In the genomic region with DNA sequence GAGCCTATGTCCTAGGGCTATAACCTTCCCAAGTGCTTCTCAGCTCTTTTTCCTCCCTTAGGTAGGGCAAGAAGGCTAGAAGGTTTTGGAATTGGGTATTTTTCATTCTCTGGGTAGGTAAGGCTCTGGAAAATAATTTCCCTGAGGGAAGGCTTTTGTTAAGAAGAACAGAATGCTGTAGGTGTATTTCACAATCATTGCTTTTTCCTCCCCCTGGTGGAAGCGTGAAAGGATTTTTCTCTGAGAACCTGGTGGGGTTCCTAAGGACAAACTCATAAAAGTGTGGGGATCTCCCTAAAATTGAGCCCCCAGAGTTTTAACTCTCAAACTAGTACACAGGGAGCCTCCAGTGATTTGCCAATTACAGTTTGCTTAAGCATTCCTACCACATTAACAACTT, we compare ENCODE assay signal across 18 cellular contexts. TPM values are rescaled to one million over a fixed set of nuclear protein-coding genes. Genes with fewer than 3 reads are reported as not detected.
A peak's percentile ranks its signal among the peaks of the same experiment; 100 is the strongest.
DNase-seq lines count a peak whose midpoint lies in the region; ATAC-seq and TF ChIP-seq lines count a peak whose summit lies in the region.
"Had no signal": no experiment of that assay in that cellular context is flagged by ENCODE, and none has a peak within 500 bp of the region (broad histone marks: within the 10 kb centered on the region; RNA-seq: fewer than 3 reads in every experiment).

No MANE protein-coding gene starts in this region.

- TF ChIP-seq POLR2A in ovary (IDR thresholded peaks at IDR 0.05), result no peak

- H3K4me3 ChIP-seq in AG09309 (ENCODE audit: control insufficient read depth, low read depth, low read length), result no peak overlapping the region
- H3K4me3 ChIP-seq in HFF-Myc (replicated peaks; ENCODE audit: low read depth, low read length), result no peak overlapping the region
- no peak overlapping the region for H3K4me3 ChIP-seq in cardiac fibroblast (replicated peaks in 1 of 2; ENCODE audit: low read depth in 2 of 2, low read length in 2 of 2)
- no peak overlapping the region for H3K4me3 ChIP-seq in fibroblast of villous mesenchyme (ENCODE audit: low read depth, low read length)
- H3K4me3 ChIP-seq in ovary, result no peak overlapping the region
- H3K4me3 ChIP-seq in ascending aorta, result no peak overlapping the region
- H3K4me3 ChIP-seq: A549 had no signal

- TF ChIP-seq EP300 in ovary (IDR thresholded peaks at IDR 0.05), result no peak

- H3K4me1 ChIP-seq in ovary (ENCODE audit: insufficient read depth), result no peaks in the 10 kb centered on the region
- H3K4me1 ChIP-seq in ascending aorta, result no peaks in the 10 kb centered on the region
- H3K4me1 ChIP-seq: A549 had no signal

- peak; percentile 21 for TF ChIP-seq CTCF in AG09309 (IDR thresholded peaks at IDR 0.05; ENCODE audit: control insufficient read depth, insufficient read depth, low read depth, low read length, missing control alignments)
- peak; percentile 13 for TF ChIP-seq CTCF in HFF-Myc (IDR thresholded peaks at IDR 0.05; ENCODE audit: low read depth, low read length, missing control alignments)
- TF ChIP-seq CTCF in cardiac fibroblast (IDR thresholded peaks at IDR 0.05; ENCODE audit: low read depth, low read length), result peak; percentile 16
- TF ChIP-seq CTCF in fibroblast of villous mesenchyme (IDR thresholded peaks at IDR 0.05; ENCODE audit: insufficient read depth, low read depth, low read length), result peak; percentile 36
- no peak for TF ChIP-seq CTCF in ovary (IDR thresholded peaks at IDR 0.05)
- TF ChIP-seq CTCF in ascending aorta (IDR thresholded peaks at IDR 0.05), result no peak

- peaks cover 8% of the 10 kb centered on the region for H3K9me3 Mint-ChIP-seq in stimulated activated effector memory CD8-positive, alpha-beta T cell treated with anti-CD3 and anti-CD28 coated beads, Interleukin-12 subunit alpha, Interleukin-12 subunit beta, amount 100 ng/mL, for 72 hours

- H3K36me3 Mint-ChIP-seq in stimulated activated effector memory CD8-positive, alpha-beta T cell treated with anti-CD3 and anti-CD28 coated beads, Interleukin-12 subunit alpha, Interleukin-12 subunit beta, amount 100 ng/mL, for 72 hours, result no peaks in the 10 kb centered on the region

- H3K27me3 ChIP-seq in ovary (no peaks in the 10 kb centered on the region), ascending aorta (no peaks in the 10 kb centered on the region)

- no peak overlapping the region for H3K4me3 Mint-ChIP-seq in stimulated activated effector memory CD8-positive, alpha-beta T cell treated with anti-CD3 and anti-CD28 coated beads, Interleukin-12 subunit alpha, Interleukin-12 subunit beta, amount 100 ng/mL, for 72 hours
- H3K4me3 Mint-ChIP-seq: CD8-positive, alpha-beta T cell had no signal

- no peak for ATAC-seq in GM18517 (IDR thresholded peaks at IDR 0.05; ENCODE audit: unreplicated experiment)
- ATAC-seq in stimulated activated effector memory CD8-positive, alpha-beta T cell treated with anti-CD3 and anti-CD28 coated beads, Interleukin-12 subunit alpha, Interleukin-12 subunit beta, amount 100 ng/mL, for 72 hours, result no peak
- ATAC-seq: A549; CD8-positive, alpha-beta T cell; Panc1; Right ventricle myocardium inferior had no signal

- H3K9me3 ChIP-seq in ovary (no peaks in the 10 kb centered on the region), ascending aorta (peaks cover 0 to 11% of the 10 kb centered on the region in 2 donors)
- H3K9me3 ChIP-seq: SK-N-SH had no signal

- no peak overlapping the region for H3K27ac Mint-ChIP-seq in stimulated activated effector memory CD8-positive, alpha-beta T cell treated with anti-CD3 and anti-CD28 coated beads, Interleukin-12 subunit alpha, Interleukin-12 subunit beta, amount 100 ng/mL, for 72 hours
- H3K27ac Mint-ChIP-seq: CD8-positive, alpha-beta T cell had no signal

- H3K27ac ChIP-seq in ovary, result no peak overlapping the region
- H3K27ac ChIP-seq in ascending aorta, result no peak overlapping the region
- H3K27ac ChIP-seq: A549 had no signal

- 78 to 87% (median 81%) methylated on average over 1 of the region's 1 CpG for WGBS in ovary, 3 donors

- H3K36me3 ChIP-seq in ovary (no peaks in the 10 kb centered on the region), ascending aorta (no peaks in the 10 kb centered on the region)

- intact Hi-C loops in ovary (cut with DNase I) (no loop called here), ascending aorta (cut with DNase I) (no loop called here)

- no peaks in the 10 kb centered on the region for H3K4me1 Mint-ChIP-seq in stimulated activated effector memory CD8-positive, alpha-beta T cell treated with anti-CD3 and anti-CD28 coated beads, Interleukin-12 subunit alpha, Interleukin-12 subunit beta, amount 100 ng/mL, for 72 hours

- DNase-seq in AG09309 (ENCODE audit: low read depth) (no peak), HFF-Myc (ENCODE audit: extremely low read depth, low read depth) (no peak), cardiac fibroblast (ENCODE audit: low read depth in 2 of 2) (no peak), fibroblast of villous mesenchyme (ENCODE audit: low read depth) (peak; percentile 23), ovary (no peak), ascending aorta (ENCODE audit: low spot score in 2 of 2) (no peak)
- no peak for DNase-seq in stimulated activated effector memory CD8-positive, alpha-beta T cell treated with anti-CD3 and anti-CD28 coated beads, Interleukin-12 subunit alpha, Interleukin-12 subunit beta, amount 100 ng/mL, for 72 hours (ENCODE audit: low spot score in 2 of 2)
- DNase-seq: CD8-positive, alpha-beta T cell; GF-D8; KBM-7; NCI-H187 treated with DMSO at 0.1 percent for 48 hours; NCI-H2171 treated with DMSO at 0.1 percent for 48 hours; NCI-H774; SK-N-SH had no signal

RNA-seq across cellular contexts. Expression of gene NARS2, which starts 41.1 kb away (rescaled TPM):
- total RNA-seq in fibroblast of villous mesenchyme (33.2 and 37.1 TPM in 2 replicates), ovary (10 to 100 TPM; 13.2 to 24.5 (median 17.3) TPM), ascending aorta (7.8 TPM)
- 10 to 100 TPM; 14.0 to 15.4 TPM for polyA plus RNA-seq in ovary

Comparison
In these comparisons a context has a peak if more than half of its experiments do, and no peak if none do; other contexts are left out.
1. CTCF ChIP-seq: peak in AG09309 (single experiment), HFF-Myc (single experiment), cardiac fibroblast (single experiment) and fibroblast of villous mesenchyme (single experiment); none in ovary (0 of 3) and ascending aorta (0 of 3).